ENCODE assay signal across 8 cellular contexts in the genomic region with DNA sequence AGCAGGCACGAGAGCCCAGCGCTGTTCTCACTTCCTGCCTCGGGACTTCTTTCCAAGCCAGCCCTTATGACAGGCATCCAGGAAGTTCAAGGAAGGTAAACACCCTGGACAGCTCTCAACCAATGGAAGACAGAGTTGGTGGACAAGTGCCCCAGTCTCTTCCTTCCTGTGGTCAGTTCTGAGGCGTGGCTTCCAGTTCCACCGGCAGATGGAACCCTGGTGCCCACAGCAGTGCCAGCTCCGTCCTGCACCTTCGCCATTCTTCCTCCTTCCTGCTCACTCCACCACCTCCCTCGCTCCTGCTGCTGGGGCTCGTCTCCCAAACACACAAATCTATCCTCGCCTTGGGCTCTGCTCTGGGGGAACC.
DNase-seq lines count a peak whose midpoint lies in the region; ATAC-seq and TF ChIP-seq lines count a peak whose summit lies in the region.

No MANE protein-coding gene starts in this region.

- H3K4me3 Mint-ChIP-seq in activated CD8-positive, alpha-beta T cell treated with anti-CD3 and anti-CD28 coated beads, Interleukin-2, amount 10 ng/mL, durations not matched to agents 7 days and 5 days = no peak overlapping the region

- POLR2A ChIA-PET in activated CD8-positive, alpha-beta T cell treated with anti-CD3 and anti-CD28 coated beads, Interleukin-2, amount 10 ng/mL, durations not matched to agents 7 days and 5 days (lab: Charles Lee) = interaction anchor here (0.6 kb wide), 1 partner anchor 23 kb away, joined by 3 read pairs; no protein-coding TSS in a partner anchor

- no peak overlapping the region for H3K27ac Mint-ChIP-seq in activated CD8-positive, alpha-beta T cell treated with anti-CD3 and anti-CD28 coated beads, Interleukin-2, amount 10 ng/mL, durations not matched to agents 7 days and 5 days

- TF ChIP-seq CTCF in LNCAP (IDR thresholded peaks at IDR 0.05) = peak; percentile 31; the same call in 1 of the 2 replicates

- no peaks in the 10 kb centered on the region for H3K9me3 Mint-ChIP-seq in activated CD8-positive, alpha-beta T cell treated with anti-CD3 and anti-CD28 coated beads, Interleukin-2, amount 10 ng/mL, durations not matched to agents 7 days and 5 days (ENCODE audit: insufficient read depth)

- peaks cover 6% of the 10 kb centered on the region for H3K27me3 Mint-ChIP-seq in activated CD8-positive, alpha-beta T cell treated with anti-CD3 and anti-CD28 coated beads, Interleukin-2, amount 10 ng/mL, durations not matched to agents 7 days and 5 days (ENCODE audit: low read depth)

- no peaks in the 10 kb centered on the region for H3K36me3 Mint-ChIP-seq in activated CD8-positive, alpha-beta T cell treated with anti-CD3 and anti-CD28 coated beads, Interleukin-2, amount 10 ng/mL, durations not matched to agents 7 days and 5 days (ENCODE audit: low read depth)

- CTCF ChIA-PET in activated CD8-positive, alpha-beta T cell treated with anti-CD3 and anti-CD28 coated beads, Interleukin-2, amount 10 ng/mL, durations not matched to agents 7 days and 5 days (lab: Charles Lee) = no interaction called here

- peaks cover 4% of the 10 kb centered on the region for H3K4me1 Mint-ChIP-seq in activated CD8-positive, alpha-beta T cell treated with anti-CD3 and anti-CD28 coated beads, Interleukin-2, amount 10 ng/mL, durations not matched to agents 7 days and 5 days (ENCODE audit: low read depth)

- ATAC-seq in activated CD8-positive, alpha-beta T cell treated with anti-CD3 and anti-CD28 coated beads, Interleukin-2, amount 10 ng/mL, durations not matched to agents 7 days and 5 days = no peak
- ATAC-seq in HG03108 (IDR thresholded peaks at IDR 0.05; ENCODE audit: unreplicated experiment) = no peak

- peak; percentile 15 for DNase-seq in CD1c-positive myeloid dendritic cell (ENCODE audit: extremely low spot score)
- DNase-seq in cerebellar cortex (ENCODE audit: low spot score) = peak; percentile 87
- DNase-seq in mucosa of gallbladder (ENCODE audit: low spot score) = peak; percentile 79
- DNase-seq in DMS79 (lab: John Stamatoyannopoulos, UW) = no peak
- no peak for DNase-seq in activated CD8-positive, alpha-beta T cell treated with anti-CD3 and anti-CD28 coated beads, Interleukin-2, amount 10 ng/mL, durations not matched to agents 7 days and 5 days
- no peak for DNase-seq in activated naive CD4-positive, alpha-beta T cell (lab: John Stamatoyannopoulos, UW)

Comparison
In these comparisons a context has a peak if more than half of its experiments do, and no peak if none do; other contexts are left out.
1. DNase-seq: peak in CD1c-positive myeloid dendritic cell (single experiment), cerebellar cortex (single experiment) and mucosa of gallbladder (single experiment); none in DMS79 (single experiment), activated CD8-positive, alpha-beta T cell treated with anti-CD3 and anti-CD28 coated beads, Interleukin-2, amount 10 ng/mL, durations not matched to agents 7 days and 5 days (single experiment) and activated naive CD4-positive, alpha-beta T cell (0 of 4).